23 cellular contexts compared by ENCODE assay signal in the genomic region with DNA sequence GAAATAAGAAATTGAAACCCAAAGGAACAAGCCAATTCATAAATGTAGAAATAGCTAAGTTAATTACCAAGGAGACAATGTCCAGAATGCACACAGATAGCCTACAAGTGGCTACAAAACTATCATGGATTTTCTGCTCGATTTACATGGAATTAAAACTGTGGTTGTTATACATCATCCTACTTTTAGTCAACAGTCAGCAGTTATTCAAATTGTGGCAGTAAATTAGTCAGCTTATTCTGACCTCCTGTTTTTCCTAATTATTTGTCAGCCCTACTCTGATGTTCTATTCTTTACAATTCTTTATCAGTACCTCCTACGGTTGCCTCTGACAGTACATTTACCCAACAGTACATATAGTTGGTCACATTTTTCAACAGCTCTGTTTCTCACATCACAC. TPM values are rescaled to one million over a fixed set of nuclear protein-coding genes. Genes with fewer than 3 reads are reported as not detected.
A peak's percentile ranks its signal among the peaks of the same experiment; 100 is the strongest.
DNase-seq lines count a peak whose midpoint lies in the region; ATAC-seq, FAIRE-seq and TF ChIP-seq lines count a peak whose summit lies in the region.
"Had no signal": no experiment of that assay in that cellular context is flagged by ENCODE, and none has a peak within 500 bp of the region (broad histone marks: within the 10 kb centered on the region; RNA-seq: fewer than 3 reads in every experiment).

No MANE protein-coding gene starts in this region.

- CTCF ChIA-PET in activated CD4-positive, alpha-beta T cell treated with anti-CD3 and anti-CD28 coated beads for 36 hours (lab: Charles Lee) = no interaction called here
- CTCF ChIA-PET in IMR-90 (lab: Yijun Ruan, JAX) (no interaction called here), Panc1 (lab: Charles Lee) (no interaction called here), K562 (lab: Yijun Ruan, JAX; ENCODE audit: low intra/inter-chr PET ratio) (no interaction called here)

- no peak for FAIRE-seq in K562 (lab: Jason Lieb, UNC)
- FAIRE-seq: GM18507 had no signal

- H3K9me1 ChIP-seq in IMR-90 (ENCODE audit: insufficient read depth, low read length) (0 out of 2 replicates have a peak, but pooled peaks cover 3% of the 10 kb centered on the region), K562 (ENCODE audit: control insufficient read depth, insufficient read depth, low read length) (no peaks in the 10 kb centered on the region)

- no TSS peak for BruUV-seq in IMR-90 (replicated peaks; lab: Mats Ljungman, UMichigan)
- TSS peak; percentile 69 for BruUV-seq in Panc1 (replicated peaks; lab: Mats Ljungman, UMichigan)
- no TSS peak for BruUV-seq in K562 (replicated peaks; lab: Mats Ljungman, UMichigan)

- H3K4me1 ChIP-seq in IMR-90 (ENCODE audit: control insufficient read depth, insufficient read depth, low read length) (peaks cover 4% of the 10 kb centered on the region; the same call in 1 of the 2 replicates), Panc1 (ENCODE audit: control insufficient read depth, insufficient read depth, low read length) (no peaks in the 10 kb centered on the region), K562 (replicated peaks in 1 of 2; ENCODE audit: control insufficient read depth in 2 of 2, insufficient read depth in 2 of 2, low read length in 2 of 2) (no peaks in the 10 kb centered on the region)
- H3K4me1 ChIP-seq: Peyer's patch had no signal

- H2AK9ac ChIP-seq in IMR-90 (replicated peaks; ENCODE audit: low read depth, low read length, poor library complexity) = no peak overlapping the region

- peaks cover 4% of the 10 kb centered on the region; the same call in 1 of the 3 replicates for H3K79me2 ChIP-seq in K562 (ENCODE audit: control insufficient read depth, insufficient read depth, low read length)

- no peaks in the 10 kb centered on the region for H4K20me1 ChIP-seq in IMR-90 (ENCODE audit: insufficient read depth, low read length)
- no peaks in the 10 kb centered on the region for H4K20me1 ChIP-seq in K562 (replicated peaks; ENCODE audit: control insufficient read depth, insufficient read depth, low read length)

- dilution Hi-C loops in IMR-90 (cut with HindIII; ENCODE audit: low sequenced_read_pairs, unreplicated experiment) = no loop called here

- H4K8ac ChIP-seq in IMR-90 (ENCODE audit: low read depth in 2 of 2, low read length in 2 of 2) = no peak overlapping the region; a peak in 1 of 4 replicates

- no peak overlapping the region for H2BK15ac ChIP-seq in IMR-90 (ENCODE audit: low read depth, low read length)

- intact Hi-C loops in activated CD4-positive, alpha-beta T cell treated with anti-CD3 and anti-CD28 coated beads for 36 hours (cut with DNase I, micrococcal nuclease) = no loop called here
- intact Hi-C loops in IMR-90 (cut with micrococcal nuclease) = no loop called here
- intact Hi-C loops in Panc1 (cut with micrococcal nuclease; ENCODE audit: unreplicated experiment) = no loop called here
- intact Hi-C loops in K562 (cut with micrococcal nuclease) = no loop called here

- peak overlapping the region; percentile 10 for H3K27ac Mint-ChIP-seq in activated CD4-positive, alpha-beta T cell treated with anti-CD3 and anti-CD28 coated beads for 36 hours
- H3K27ac Mint-ChIP-seq in endothelial cell (ENCODE audit: unreplicated experiment) = no peak overlapping the region
- no peak overlapping the region for H3K27ac Mint-ChIP-seq in stimulated activated naive B cell treated with anti-CD40 and anti-IgM and Interleukin-4, amounts not matched to agents 10 μg/mL and 1 μg/mL and 100 μg/mL, for 72 hours
- H3K27ac Mint-ChIP-seq: GM23338, H9 had no signal

- H3K36me3 ChIP-seq in IMR-90 (ENCODE audit: control insufficient read depth, insufficient read depth, low read length) (peaks cover 12% of the 10 kb centered on the region; the same call in 1 of the 2 replicates), Panc1 (ENCODE audit: control insufficient read depth, insufficient read depth, low read length) (peaks cover 12% of the 10 kb centered on the region; the same call in 1 of the 2 replicates), K562 (ENCODE audit: control insufficient read depth, insufficient read depth, low read length) (peaks cover 51% of the 10 kb centered on the region)

- H2AK5ac ChIP-seq in IMR-90 (ENCODE audit: low read depth, low read length) = no peak overlapping the region

- peaks cover 36% of the 10 kb centered on the region for H3K36me3 Mint-ChIP-seq in activated CD4-positive, alpha-beta T cell treated with anti-CD3 and anti-CD28 coated beads for 36 hours (ENCODE audit: low read depth)
- peaks cover 3% of the 10 kb centered on the region for H3K36me3 Mint-ChIP-seq in endothelial cell (ENCODE audit: low read depth, unreplicated experiment)
- peaks cover 20 to 25% of the 10 kb centered on the region in 2 donors for H3K36me3 Mint-ChIP-seq in stimulated activated naive B cell treated with anti-CD40 and anti-IgM and Interleukin-4, amounts not matched to agents 10 μg/mL and 1 μg/mL and 100 μg/mL, for 72 hours

- H3K18ac ChIP-seq in IMR-90 (ENCODE audit: low read depth, low read length) = peak overlapping the region; percentile 57; the same call in 1 of the 2 replicates

- H2BK120ac ChIP-seq in IMR-90 (ENCODE audit: low read depth, low read length) = no peak overlapping the region

- H3K56ac ChIP-seq in IMR-90 (ENCODE audit: extremely low read depth, insufficient read depth, low read length) = no peak overlapping the region

- H3K4me1 Mint-ChIP-seq in activated CD4-positive, alpha-beta T cell treated with anti-CD3 and anti-CD28 coated beads for 36 hours = peaks cover 5% of the 10 kb centered on the region
- no peaks in the 10 kb centered on the region for H3K4me1 Mint-ChIP-seq in endothelial cell (ENCODE audit: unreplicated experiment)
- no peaks in the 10 kb centered on the region for H3K4me1 Mint-ChIP-seq in stimulated activated naive B cell treated with anti-CD40 and anti-IgM and Interleukin-4, amounts not matched to agents 10 μg/mL and 1 μg/mL and 100 μg/mL, for 72 hours
- H3K4me1 Mint-ChIP-seq: GM23338, H9 had no signal

- peak overlapping the region; percentile 29 for H4K5ac ChIP-seq in IMR-90 (ENCODE audit: low read depth, low read length)

- no peak for TF ChIP-seq RAD21 in IMR-90 (IDR thresholded peaks at IDR 0.05; ENCODE audit: low read length)
- no peak for TF ChIP-seq RAD21 in K562 (CRISPR knock-in tag; conservative IDR thresholded peaks at IDR 0.05 in 1 of 2, IDR thresholded peaks at IDR 0.05 in 1 of 2)

- H3K27ac ChIP-seq in IMR-90 (ENCODE audit: insufficient read depth, low read length) (peak overlapping the region; percentile 25; the same call in 1 of the 2 replicates), Panc1 (ENCODE audit: low read length) (no peak overlapping the region), K562 (ENCODE audit: extremely low read depth, low read depth, low read length) (no peak overlapping the region)
- H3K27ac ChIP-seq: 22Rv1, Peyer's patch had no signal

- no peak overlapping the region for H3K23ac ChIP-seq in IMR-90 (ENCODE audit: low read depth, low read length)

- H4K91ac ChIP-seq in IMR-90 (ENCODE audit: insufficient read depth, low read depth, low read length) = no peak overlapping the region

- no peaks in the 10 kb centered on the region for H3K9me3 Mint-ChIP-seq in activated CD4-positive, alpha-beta T cell treated with anti-CD3 and anti-CD28 coated beads for 36 hours (ENCODE audit: low read depth)
- no peaks in the 10 kb centered on the region for H3K9me3 Mint-ChIP-seq in endothelial cell (ENCODE audit: unreplicated experiment)
- no peaks in the 10 kb centered on the region for H3K9me3 Mint-ChIP-seq in stimulated activated naive B cell treated with anti-CD40 and anti-IgM and Interleukin-4, amounts not matched to agents 10 μg/mL and 1 μg/mL and 100 μg/mL, for 72 hours

- POLR2A ChIA-PET in activated CD4-positive, alpha-beta T cell treated with anti-CD3 and anti-CD28 coated beads for 36 hours (lab: Charles Lee) = no interaction called here
- POLR2A ChIA-PET in IMR-90 (lab: Charles Lee; ENCODE audit: unreplicated experiment) = no interaction called here
- POLR2A ChIA-PET in Panc1 (lab: Charles Lee) = no interaction called here
- POLR2A ChIA-PET in K562 (lab: Yijun Ruan, JAX) = no interaction called here

- in situ Hi-C loops in IMR-90 (cut with MboI; ENCODE audit: low sequenced_read_pairs) (no loop called here), Panc1 (cut with HindIII; ENCODE audit: low pct_unique_long_range_greater_than_20kb, low sequenced_read_pairs) (no loop called here), K562 (cut with MboI) (no loop called here)

- no peak for TF ChIP-seq EP300 in K562 (IDR thresholded peaks at IDR 0.05; ENCODE audit: low read length)

- peak overlapping the region; percentile 40 for H2BK5ac ChIP-seq in IMR-90 (ENCODE audit: low read depth, low read length, poor library complexity, severe bottlenecking)

- H2AFZ ChIP-seq in IMR-90 (replicated peaks; ENCODE audit: low read length, poor library complexity) (no peak overlapping the region), K562 (ENCODE audit: low read depth, low read length) (no peak overlapping the region)
- H2AFZ ChIP-seq: GM23338 had no signal

- H3K9ac ChIP-seq in IMR-90 (ENCODE audit: low read depth, low read length) (no peak overlapping the region), K562 (ENCODE audit: insufficient read depth in 1 of 2, low read depth in 2 of 2, low read length in 2 of 2) (no peak overlapping the region)

- H3K79me1 ChIP-seq in IMR-90 (ENCODE audit: low read depth in 1 of 2, low read length in 2 of 2) = peaks cover 12% of the 10 kb centered on the region in 2 experiments

- no peak for ATAC-seq in activated CD4-positive, alpha-beta T cell treated with anti-CD3 and anti-CD28 coated beads for 36 hours
- ATAC-seq in IMR-90 (ENCODE audit: low read depth) (no peak), Panc1 (no peak), K562 (no peak)
- no peak for ATAC-seq in stimulated activated naive B cell treated with anti-CD40 and anti-IgM and Interleukin-4, amounts not matched to agents 10 μg/mL and 1 μg/mL and 100 μg/mL, for 72 hours (replicated peaks)
- ATAC-seq: GM23338 had no signal

- DNase-seq in activated CD4-positive, alpha-beta T cell treated with anti-CD3 and anti-CD28 coated beads for 36 hours = no peak
- DNase-seq in activated CD4-positive, alpha-beta T cell treated with anti-CD3 and anti-CD28 coated beads for 48 hours = no peak
- DNase-seq in IMR-90 = no peak
- no peak for DNase-seq in Panc1 (ENCODE audit: low read depth, low spot score)
- DNase-seq in K562 (ENCODE audit: extremely low read depth in 1 of 4, low spot score in 3 of 4) = no peak
- no peak for DNase-seq in endothelial cell (ENCODE audit: low spot score)
- DNase-seq in stimulated activated naive B cell treated with anti-CD40 and anti-IgM and Interleukin-4, amounts not matched to agents 10 μg/mL and 1 μg/mL and 100 μg/mL, for 72 hours = no peak
- no peak for DNase-seq in globus pallidus (ENCODE audit: low spot score)
- DNase-seq: ACHN, DMS53, H9, Kasumi-1, NCI-H1092 treated with DMSO at 0.1 percent for 48 hours, NCI-H146, NCI-H1930, NCI-H2107, NCI-H446, NCI-H524 treated with DMSO at 0.1 percent for 48 hours, Peyer's patch, SHP77 treated with DMSO at 0.1 percent for 48 hours had no signal

- no peaks in the 10 kb centered on the region for H3K27me3 ChIP-seq in IMR-90 (ENCODE audit: control insufficient read depth, insufficient read depth, low read length)
- no peaks in the 10 kb centered on the region for H3K27me3 ChIP-seq in Panc1 (ENCODE audit: control insufficient read depth, insufficient read depth, low read length)
- no peaks in the 10 kb centered on the region for H3K27me3 ChIP-seq in K562 (ENCODE audit: control insufficient read depth in 2 of 2, insufficient read depth in 2 of 2, low read length in 2 of 2)
- H3K27me3 ChIP-seq: Peyer's patch had no signal

- H3K4me3 Mint-ChIP-seq in activated CD4-positive, alpha-beta T cell treated with anti-CD3 and anti-CD28 coated beads for 36 hours = no peak overlapping the region
- H3K4me3 Mint-ChIP-seq in endothelial cell (ENCODE audit: unreplicated experiment) = no peak overlapping the region
- H3K4me3 Mint-ChIP-seq in stimulated activated naive B cell treated with anti-CD40 and anti-IgM and Interleukin-4, amounts not matched to agents 10 μg/mL and 1 μg/mL and 100 μg/mL, for 72 hours = no peak overlapping the region
- H3K4me3 Mint-ChIP-seq: GM23338, H9 had no signal

- H3K4me2 ChIP-seq in IMR-90 (ENCODE audit: low read depth, low read length) (no peak overlapping the region), K562 (ENCODE audit: insufficient read depth, low read length) (no peak overlapping the region)
- H3K4me2 ChIP-seq: GM23338 had no signal

- no peak overlapping the region for H2BK20ac ChIP-seq in IMR-90 (ENCODE audit: low read depth, low read length)

- TF ChIP-seq CTCF in IMR-90 (conservative IDR thresholded peaks at IDR 0.05; ENCODE audit: low read depth, low read length) (no peak), Panc1 (IDR thresholded peaks at IDR 0.05) (no peak), K562 (IDR thresholded peaks at IDR 0.05 in 2 of 3, conservative IDR thresholded peaks at IDR 0.05 in 1 of 3; ENCODE audit: insufficient read depth in 2 of 3, low read depth in 1 of 3, low read length in 3 of 3) (no peak), endothelial cell (IDR thresholded peaks at IDR 0.05; ENCODE audit: unreplicated experiment) (no peak)

- no peak overlapping the region for H3K4ac ChIP-seq in IMR-90 (ENCODE audit: low read depth, low read length)

- H3K9me3 ChIP-seq in IMR-90 (ENCODE audit: control insufficient read depth, insufficient read depth, low read length) = no peaks in the 10 kb centered on the region
- no peaks in the 10 kb centered on the region for H3K9me3 ChIP-seq in Panc1 (ENCODE audit: control insufficient read depth, insufficient read depth, low read depth, low read length)
- H3K9me3 ChIP-seq in K562 (replicated peaks; ENCODE audit: control insufficient read depth, insufficient read depth, low read depth, low read length) = no peaks in the 10 kb centered on the region
- H3K9me3 ChIP-seq: Peyer's patch had no signal

- no peak for TF ChIP-seq POLR2A in IMR-90 (IDR thresholded peaks at IDR 0.05; ENCODE audit: low read depth, low read length)
- TF ChIP-seq POLR2A in K562 (conservative IDR thresholded peaks at IDR 0.05) = no peak

- no peak overlapping the region for H3K14ac ChIP-seq in IMR-90 (replicated peaks; ENCODE audit: low read depth, low read length)

- H3K4me3 ChIP-seq in IMR-90 (ENCODE audit: insufficient read depth, low read depth, low read length) = no peak overlapping the region
- no peak overlapping the region for H3K4me3 ChIP-seq in Panc1 (ENCODE audit: low read depth in 2 of 2, low read length in 2 of 2)
- no peak overlapping the region for H3K4me3 ChIP-seq in K562
- H3K4me3 ChIP-seq: GM23338, Peyer's patch had no signal

- WGBS in IMR-90 (ENCODE audit: extremely low coverage in 2 of 2, insufficient read length in 1 of 2), 2 experiments = no CpG with 5 or more reads among the region's 2 CpGs
- 86% methylated on average over 2 of the region's 2 CpGs for WGBS in K562 (ENCODE audit: insufficient coverage, low coverage, missing lambda C conversion rate)

- no peaks in the 10 kb centered on the region for H3K27me3 Mint-ChIP-seq in activated CD4-positive, alpha-beta T cell treated with anti-CD3 and anti-CD28 coated beads for 36 hours
- no peaks in the 10 kb centered on the region for H3K27me3 Mint-ChIP-seq in endothelial cell (ENCODE audit: unreplicated experiment)
- no peaks in the 10 kb centered on the region for H3K27me3 Mint-ChIP-seq in stimulated activated naive B cell treated with anti-CD40 and anti-IgM and Interleukin-4, amounts not matched to agents 10 μg/mL and 1 μg/mL and 100 μg/mL, for 72 hours

RNA-seq across cellular contexts. Expression of a gene that starts 29.6 kb away (rescaled TPM):
- total RNA-seq in activated CD4-positive, alpha-beta T cell treated with anti-CD3 and anti-CD28 coated beads for 36 hours = 10 to 100 TPM; 39.5 to 43.2 TPM
- total RNA-seq in IMR-90 (2012; rRNA removed) (7.5 and 10.8 TPM in 2 replicates), Panc1 (2021; ENCODE audit: unreplicated experiment) (14.0 TPM), K562 (2014; rRNA removed) (14.8 and 69.6 TPM in 2 replicates), K562 (2014; rRNA removed; fragmentation: Illumina TruSeq; extraction: Trizol) (25.9 and 30.5 TPM in 2 replicates), K562 (2015; rRNA removed; fragmentation: Illumina TruSeq; extraction: Trizol) (19.9 and 21.2 TPM in 2 replicates), K562 (2021) (23.0 and 25.6 TPM in 2 replicates), endothelial cell (ENCODE audit: unreplicated experiment) (5.7 TPM)
- polyA plus RNA-seq in IMR-90 (2012; rRNA removed) (2.6 and 3.3 TPM in 2 replicates), K562 (2011; rRNA removed) (11.1 and 15.6 TPM in 2 replicates), K562 (2014; fragmentation: Illumina TruSeq; extraction: Trizol) (17.5 and 20.5 TPM in 2 replicates), K562 (2014; fragmentation: Nextera tagmentation; extraction: Ambion mirVana) (1 to 10 TPM; 4.0 to 4.3 TPM), K562 (2014; rRNA removed) (9.5 and 11.1 TPM in 2 replicates)
- polyA plus RNA-seq in IMR-90 (2012; cell fraction: cytosol; rRNA removed) = 0.42 and 0.84 TPM in 2 replicates
- 1.9 TPM in 2 replicates for polyA plus RNA-seq in IMR-90 (2012; cell fraction: nucleus; rRNA removed; ENCODE audit: low replicate concordance)
- polyA plus RNA-seq in Panc1 (2012; ENCODE audit: insufficient read length) = 3.5 TPM
- total RNA-seq in K562 (2011; cell fraction: chromatin; rRNA removed; ENCODE audit: low replicate concordance) = 34.8 and 94.2 TPM in 2 replicates
- total RNA-seq in K562 (2011; cell fraction: nucleolus; rRNA removed) = 42.8 and 43.9 TPM in 2 replicates
- total RNA-seq in K562 (2011; cell fraction: nucleoplasm; rRNA removed) = 23.1 and 23.4 TPM in 2 replicates
- 5.2 and 5.4 TPM in 2 replicates for polyA plus RNA-seq in K562 (2011; cell fraction: cytosol; rRNA removed)
- 8.9 and 14.7 TPM in 2 replicates for polyA plus RNA-seq in K562 (2011; cell fraction: nucleus; rRNA removed)
- 10.0 and 13.2 TPM in 2 replicates for polyA plus RNA-seq in K562 (2012)
- polyA minus RNA-seq in K562 (2011; rRNA and poly(A)+ RNA removed) = 25.2 and 27.0 TPM in 2 replicates
- 5.9 and 21.0 TPM in 2 replicates for polyA minus RNA-seq in K562 (2011; cell fraction: cytosol; rRNA and poly(A)+ RNA removed)
- polyA minus RNA-seq in K562 (2011; cell fraction: nucleus; rRNA and poly(A)+ RNA removed) = 33.5 and 38.2 TPM in 2 replicates
